ENCODE assay signal across 19 cellular contexts in genomic region chr6:28205879-28206278, GRCh38.
"Had no signal": no experiment of that assay in that cellular context is flagged by ENCODE, and none has a peak within 500 bp of the region (broad histone marks: within the 10 kb centered on the region; RNA-seq: fewer than 3 reads in every experiment).

No MANE protein-coding gene starts in this region.

- H3K9ac ChIP-seq: parathyroid adenoma had no signal

- H3K27me3 ChIP-seq: testis had no signal

- H3K36me3 ChIP-seq: prostate gland, spleen, tibial nerve had no signal

- H3K27ac ChIP-seq: coronary artery, foreskin keratinocyte, parathyroid adenoma, prostate gland, spleen, testis, tibial nerve had no signal

- DNase-seq: effector CD4-positive, alpha-beta T cell; endodermal cell; erythroblast; foreskin keratinocyte; naive thymus-derived CD4-positive, alpha-beta T cell; nephron progenitor cell; spleen; stimulated activated CD4-positive, alpha-beta T cell treated with anti-CD3 and anti-CD28 coated beads, Interleukin-15, amount 100 ng/mL, for 24 hours; stimulated activated CD4-positive, alpha-beta T cell treated with anti-CD3 and anti-CD28 coated beads, Interleukin-1b, Interleukin-23, amount 100 ng/mL, for 48 hours; stimulated activated CD4-positive, alpha-beta T cell treated with anti-CD3 and anti-CD28 coated beads, Interleukin-4, amount 100 ng/mL, for 24 hours; testis had no signal

- H3K9me3 Mint-ChIP-seq: endodermal cell had no signal

- H3K79me2 ChIP-seq: parathyroid adenoma had no signal

- H3K36me3 Mint-ChIP-seq: stimulated activated memory B cell treated with anti-CD40 and anti-IgM and Interleukin-4, amounts not matched to agents 10 μg/mL and 1 μg/mL and 100 μg/mL, for 72 hours had no signal

- H3K27ac Mint-ChIP-seq: endodermal cell; naive thymus-derived CD4-positive, alpha-beta T cell; nephron progenitor cell; stimulated activated memory B cell treated with anti-CD40 and anti-IgM and Interleukin-4, amounts not matched to agents 10 μg/mL and 1 μg/mL and 100 μg/mL, for 72 hours; stimulated activated naive CD8-positive, alpha-beta T cell treated with anti-CD3 and anti-CD28 coated beads, Interleukin-15, Interleukin-2, amounts not matched to agents 100 ng/mL and 50 ng/mL, for 24 hours had no signal

- H3K4me1 ChIP-seq: parathyroid adenoma, prostate gland, testis had no signal

- H2AFZ ChIP-seq: parathyroid adenoma had no signal

- H3K4me3 Mint-ChIP-seq: endodermal cell; nephron progenitor cell; stimulated activated memory B cell treated with anti-CD40 and anti-IgM and Interleukin-4, amounts not matched to agents 10 μg/mL and 1 μg/mL and 100 μg/mL, for 72 hours; stimulated activated naive CD8-positive, alpha-beta T cell treated with anti-CD3 and anti-CD28 coated beads, Interleukin-15, Interleukin-2, amounts not matched to agents 100 ng/mL and 50 ng/mL, for 24 hours had no signal

- FAIRE-seq: endothelial cell of umbilical vein had no signal

- ATAC-seq: foreskin keratinocyte; naive thymus-derived CD4-positive, alpha-beta T cell; sciatic nerve; stimulated activated memory B cell treated with anti-CD40 and anti-IgM and Interleukin-4, amounts not matched to agents 10 μg/mL and 1 μg/mL and 100 μg/mL, for 72 hours had no signal

- H3K9me3 ChIP-seq: prostate gland, testis had no signal

- H3K4me3 ChIP-seq: coronary artery, prostate gland, spleen, testis, tibial nerve had no signal
